ENCODE assay signal across 8 cellular contexts in genomic region chr11:119726585-119727522, GRCh38. TPM values are rescaled to one million over a fixed set of nuclear protein-coding genes. Genes with fewer than 3 reads are reported as not detected.
A peak's percentile ranks its signal among the peaks of the same experiment; 100 is the strongest.
DNase-seq lines count a peak whose midpoint lies in the region; ATAC-seq, FAIRE-seq and TF ChIP-seq lines count a peak whose summit lies in the region.

No MANE protein-coding gene starts in this region.

- H3K4me1 ChIP-seq in DND-41 (ENCODE audit: insufficient read depth, low read length) (peaks cover 17% of the 10 kb centered on the region), OCI-LY3 (ENCODE audit: low read length) (peaks cover 59% of the 10 kb centered on the region), pancreas (peaks cover 5 to 13% (median 12%) of the 10 kb centered on the region in 3 donors)

- no peak for ATAC-seq in DND-41 (ENCODE audit: insufficient read depth, low read depth)
- ATAC-seq in pancreas = no peak
- ATAC-seq in HG02759 (IDR thresholded peaks at IDR 0.05; ENCODE audit: unreplicated experiment) = no peak

- H3K9me3 ChIP-seq in DND-41 (ENCODE audit: insufficient read depth, low read length, severe bottlenecking) (no peaks in the 10 kb centered on the region), OCI-LY3 (ENCODE audit: insufficient read depth, low read length) (no peaks in the 10 kb centered on the region), pancreas (no peaks in the 10 kb centered on the region)

- 10 to 11% methylated on average over 21 of the region's 21 CpGs for WGBS in pancreas, 2 donors

- H2AFZ ChIP-seq in DND-41 (ENCODE audit: low read depth, low read length) = no peak overlapping the region
- H2AFZ ChIP-seq in OCI-LY3 (ENCODE audit: low read depth, low read length) = no peak overlapping the region

- H3K4me2 ChIP-seq in DND-41 (ENCODE audit: insufficient read depth, low read length) (peak overlapping the region; percentile 75; the same call in 1 of the 2 replicates), OCI-LY3 (ENCODE audit: low read length) (peak overlapping the region; percentile 83)

- no peak overlapping the region for H3K4me3 ChIP-seq in DND-41 (ENCODE audit: low read depth in 1 of 2, low read length in 2 of 2)
- H3K4me3 ChIP-seq in OCI-LY3 (ENCODE audit: low read length) = peak overlapping the region; percentile 94
- H3K4me3 ChIP-seq in epithelial cell of proximal tubule (ENCODE audit: low read depth, low read length) = peak overlapping the region; percentile 76
- H3K4me3 ChIP-seq in pancreas = peak overlapping the region; percentile 73 to 86 (median 80)

- DNase-seq in DND-41 = no peak
- DNase-seq in epithelial cell of proximal tubule (ENCODE audit: low read depth) = no peak
- peak in 2 of 6 donors; percentile 32 to 57 for DNase-seq in pancreas
- no peak for DNase-seq in HCEC 1CT
- no peak for DNase-seq in LoVo (ENCODE audit: low spot score)
- no peak for DNase-seq in superior temporal gyrus (ENCODE audit: extremely low spot score)

- H3K27ac ChIP-seq in DND-41 (ENCODE audit: low read length) (no peak overlapping the region), OCI-LY3 (ENCODE audit: low read length) (peak overlapping the region; percentile 48), pancreas (peak overlapping the region in 2 of 4 donors; percentile 73 to 85)

- H4K20me1 ChIP-seq in DND-41 (ENCODE audit: insufficient read depth, low read length) (peaks cover 37% of the 10 kb centered on the region), OCI-LY3 (ENCODE audit: insufficient read depth, low read length) (peaks cover 57% of the 10 kb centered on the region)

- intact Hi-C loops in pancreas (cut with DNase I) = loop anchor here in 1 of 3 donors (5.0 kb wide), 1 partner anchor 55 kb away; no protein-coding TSS in a partner anchor

- H3K36me3 ChIP-seq in DND-41 (ENCODE audit: insufficient read depth, low read length) = no peaks in the 10 kb centered on the region
- H3K36me3 ChIP-seq in OCI-LY3 (replicated peaks; ENCODE audit: low read depth, low read length) = peaks cover 25% of the 10 kb centered on the region
- H3K36me3 ChIP-seq in pancreas = no peaks in the 10 kb centered on the region

- H3K79me2 ChIP-seq in DND-41 (ENCODE audit: insufficient read depth, low read length) (no peaks in the 10 kb centered on the region), OCI-LY3 (ENCODE audit: low read length) (peaks cover 73% of the 10 kb centered on the region)

- H3K9ac ChIP-seq in DND-41 (ENCODE audit: low read depth, low read length) (no peak overlapping the region), OCI-LY3 (ENCODE audit: low read length) (peak overlapping the region; percentile 84)

- no peak for TF ChIP-seq CTCF in DND-41 (IDR thresholded peaks at IDR 0.05; ENCODE audit: borderline replicate concordance, extremely low read depth, low read length, poor library complexity, severe bottlenecking)
- TF ChIP-seq CTCF in OCI-LY3 (IDR thresholded peaks at IDR 0.05; ENCODE audit: low read depth, low read length) = no peak
- no peak for TF ChIP-seq CTCF in epithelial cell of proximal tubule (conservative IDR thresholded peaks at IDR 0.05; ENCODE audit: low read depth, low read length)
- TF ChIP-seq CTCF in pancreas (IDR thresholded peaks at IDR 0.05) = no peak

- FAIRE-seq in pancreas (lab: Jason Lieb, UNC) = no peak

- H3K27me3 ChIP-seq in DND-41 (ENCODE audit: insufficient read depth, low read length, poor library complexity) (peaks cover 65% of the 10 kb centered on the region), OCI-LY3 (ENCODE audit: low read depth, low read length) (no peaks in the 10 kb centered on the region), pancreas (no peaks in the 10 kb centered on the region)

RNA-seq across cellular contexts. Expression of gene NECTIN1, which starts 2.1 kb away (rescaled TPM):
- total RNA-seq in epithelial cell of proximal tubule (4.7 and 6.6 TPM in 2 replicates), pancreas (10 to 100 TPM; 14.8 to 24.7 (median 22.2) TPM)
- 1 to 10 TPM; 7.9 to 8.5 TPM for polyA plus RNA-seq in pancreas

Comparison
In these comparisons a context has a peak if more than half of its experiments do, and no peak if none do; other contexts are left out.
1. H3K4me3 ChIP-seq: peak in OCI-LY3 (single experiment), epithelial cell of proximal tubule (single experiment) and pancreas (4 of 4); none in DND-41 (0 of 2).